26 cellular contexts compared by ENCODE assay signal in genomic region chr10:20879136-20879535, GRCh38. TPM values are rescaled to one million over a fixed set of nuclear protein-coding genes. Genes with fewer than 3 reads are reported as not detected.
"Had no signal": no experiment of that assay in that cellular context is flagged by ENCODE, and none has a peak within 500 bp of the region (broad histone marks: within the 10 kb centered on the region; RNA-seq: fewer than 3 reads in every experiment).

No MANE protein-coding gene starts in this region.

- H3K4me1 ChIP-seq: breast epithelium, left lung, tibial nerve had no signal

- ATAC-seq: effector memory CD8-positive, alpha-beta T cell; esophagus mucosa; left lung; naive thymus-derived CD8-positive, alpha-beta T cell; sciatic nerve; stimulated activated effector memory CD8-positive, alpha-beta T cell treated with anti-CD3 and anti-CD28 coated beads, Interleukin-12 subunit alpha, Interleukin-12 subunit beta, amount 100 ng/mL, for 72 hours; stimulated activated naive CD8-positive, alpha-beta T cell treated with anti-CD3 and anti-CD28 coated beads, Interleukin-15, amount 100 ng/mL, for 72 hours had no signal

- H2AFZ ChIP-seq: hepatocyte, neural progenitor cell had no signal

- H3K4me2 ChIP-seq: hepatocyte, neural progenitor cell had no signal

- DNase-seq: activated CD4-positive, alpha-beta memory T cell treated with anti-CD3 and anti-CD28 coated beads for 36 hours; activated CD4-positive, alpha-beta T cell treated with anti-CD3 and anti-CD28 coated beads for 48 hours; activated CD4-positive, CD25-positive, alpha-beta regulatory T cell; activated effector memory CD4-positive, alpha-beta T cell treated with Interleukin-2 at 50 U/mL for 16 hours; activated naive CD4-positive, alpha-beta T cell treated with anti-CD3 and anti-CD28 coated beads for 36 hours; activated naive CD8-positive, alpha-beta T cell treated with anti-CD3 and anti-CD28 coated beads, Interleukin-2, amount 10 ng/mL, durations not matched to agents 7 days and 5 days; activated T-cell treated with anti-CD3 and anti-CD28 coated beads, Interleukin-2, amount 50 U/mL, for 48 hours; amniotic stem cell; effector memory CD8-positive, alpha-beta T cell; foreskin melanocyte; immature natural killer cell; left lung; naive thymus-derived CD8-positive, alpha-beta T cell; posterior cingulate gyrus; small intestine; stimulated activated CD4-positive, alpha-beta T cell treated with anti-CD3 and anti-CD28 coated beads, Interleukin-2, amount 100 ng/mL, for 24 hours; stimulated activated naive CD8-positive, alpha-beta T cell treated with anti-CD3 and anti-CD28 coated beads, Interleukin-15, amount 100 ng/mL, for 72 hours; T1000 had no signal

- H3K27me3 ChIP-seq: breast epithelium, hepatocyte, left lung, neural progenitor cell, tibial nerve had no signal

- H3K79me2 ChIP-seq: hepatocyte had no signal

- H3K27ac ChIP-seq: breast epithelium, hepatocyte, left lung, neural progenitor cell, tibial nerve had no signal

- H3K9ac ChIP-seq: neural progenitor cell had no signal

- H3K4me3 ChIP-seq: breast epithelium, hepatocyte, left lung, lung, neural progenitor cell, tibial nerve had no signal

- H3K36me3 ChIP-seq: breast epithelium, left lung, neural progenitor cell had no signal

- H3K9me3 ChIP-seq: breast epithelium, left lung, tibial nerve had no signal

RNA-seq across cellular contexts. Expression of gene NEBL, which starts 18.0 kb away (rescaled TPM):
- total RNA-seq: activated CD4-positive, alpha-beta memory T cell treated with anti-CD3 and anti-CD28 coated beads for 36 hours; activated naive CD8-positive, alpha-beta T cell treated with anti-CD3 and anti-CD28 coated beads, Interleukin-2, amount 10 ng/mL, durations not matched to agents 7 days and 5 days had no signal
- polyA plus RNA-seq: immature natural killer cell; naive thymus-derived CD8-positive, alpha-beta T cell had no signal
